Comparison of ENCODE assay signal across 1 cellular context in genomic region chr14:31252865-31253264, GRCh38.
TF ChIP-seq lines count a peak whose summit lies in the region.

No MANE protein-coding gene starts in this region.

TF ChIP-seq in IMR-90, 13 proteins besides CTCF, POLR2A, EP300 and RAD21:
- TF ChIP-seq USF2 (IDR thresholded peaks at IDR 0.05; ENCODE audit: low read depth, low read length) (no peak), NFE2L2 (IDR thresholded peaks at IDR 0.05; ENCODE audit: low read depth, low read length) (no peak), RFX5 (IDR thresholded peaks at IDR 0.05; ENCODE audit: low read depth, low read length) (no peak), BHLHE40 (IDR thresholded peaks at IDR 0.05; ENCODE audit: low read depth, low read length) (no peak), MAFK (IDR thresholded peaks at IDR 0.05; ENCODE audit: low read depth, low read length) (no peak), CEBPB (IDR thresholded peaks at IDR 0.05; ENCODE audit: low read depth, low read length) (no peak), ELK1 (IDR thresholded peaks at IDR 0.05; ENCODE audit: borderline replicate concordance, low read depth, low read length) (no peak), MAZ (IDR thresholded peaks at IDR 0.05; ENCODE audit: borderline replicate concordance, low read depth, low read length) (no peak), MXI1 (IDR thresholded peaks at IDR 0.05; ENCODE audit: borderline replicate concordance, low read depth, low read length) (no peak), FOS (IDR thresholded peaks at IDR 0.05; ENCODE audit: low read depth, low read length) (no peak), SMC3 (IDR thresholded peaks at IDR 0.05; ENCODE audit: low read depth, low read length) (no peak), CHD1 (IDR thresholded peaks at IDR 0.05; ENCODE audit: low read depth, low read length) (no peak), RCOR1 (IDR thresholded peaks at IDR 0.05; ENCODE audit: insufficient replicate concordance, low read length) (no peak)
TF ChIP-seq in IMR-90: peak in this region for 0.
